Comparison of ENCODE assay signal across 12 cellular contexts in genomic region chr6:40788661-40789111, GRCh38.
A peak's percentile ranks its signal among the peaks of the same experiment; 100 is the strongest.
DNase-seq lines count a peak whose midpoint lies in the region; ATAC-seq and TF ChIP-seq lines count a peak whose summit lies in the region.
"Had no signal": no experiment of that assay in that cellular context is flagged by ENCODE, and none has a peak within 500 bp of the region (broad histone marks: within the 10 kb centered on the region; RNA-seq: fewer than 3 reads in every experiment).

No MANE protein-coding gene starts in this region.

- TF ChIP-seq CTCF in fibroblast of lung (conservative IDR thresholded peaks at IDR 0.05 in 1 of 2, IDR thresholded peaks at IDR 0.05 in 1 of 2; ENCODE audit: low read depth in 1 of 2, low read length in 2 of 2) (no peak), esophagus muscularis mucosa (IDR thresholded peaks at IDR 0.05) (no peak)

- peak overlapping the region; percentile 39 to 65 for H3K4me3 Mint-ChIP-seq in activated T-cell treated with anti-CD3 and anti-CD28 coated beads, Interleukin-2, amount 50 U/mL, for 72 hours
- H3K4me3 Mint-ChIP-seq in stimulated activated naive CD8-positive, alpha-beta T cell treated with anti-CD3 and anti-CD28 coated beads, Interleukin-15, amount 100 ng/mL, for 72 hours = peak overlapping the region; percentile 61 to 75

- H3K9me3 ChIP-seq in fibroblast of lung (ENCODE audit: control insufficient read depth, insufficient read depth, low read depth, low read length) = no peaks in the 10 kb centered on the region
- H3K9me3 ChIP-seq in esophagus muscularis mucosa = no peaks in the 10 kb centered on the region

- no peaks in the 10 kb centered on the region for H3K36me3 Mint-ChIP-seq in activated T-cell treated with anti-CD3 and anti-CD28 coated beads, Interleukin-2, amount 50 U/mL, for 72 hours (ENCODE audit: insufficient read depth in 2 of 2)

- ATAC-seq in Right ventricle myocardium superior (ENCODE audit: poor library complexity) = no peak
- ATAC-seq in activated T-cell treated with anti-CD3 and anti-CD28 coated beads, Interleukin-2, amount 50 U/mL, for 72 hours (replicated peaks in 1 of 2) = peak; percentile 56 to 62
- ATAC-seq in stimulated activated naive CD8-positive, alpha-beta T cell treated with anti-CD3 and anti-CD28 coated beads, Interleukin-15, amount 100 ng/mL, for 72 hours = peak; percentile 83

- H3K9ac ChIP-seq in fibroblast of lung (ENCODE audit: insufficient read depth, low read length) = no peak overlapping the region

- H3K36me3 ChIP-seq in fibroblast of lung (ENCODE audit: control insufficient read depth, insufficient read depth, low read length) = no peaks in the 10 kb centered on the region
- no peaks in the 10 kb centered on the region for H3K36me3 ChIP-seq in esophagus muscularis mucosa

- H3K4me1 Mint-ChIP-seq in activated T-cell treated with anti-CD3 and anti-CD28 coated beads, Interleukin-2, amount 50 U/mL, for 72 hours (ENCODE audit: low read depth) = peaks cover 34% of the 10 kb centered on the region
- peaks cover 32% of the 10 kb centered on the region for H3K4me1 Mint-ChIP-seq in stimulated activated naive CD8-positive, alpha-beta T cell treated with anti-CD3 and anti-CD28 coated beads, Interleukin-15, amount 100 ng/mL, for 72 hours

- DNase-seq in cardiac septum (ENCODE audit: low spot score) (peak; percentile 46), Right ventricle myocardium superior (no peak), fibroblast of lung (ENCODE audit: low read depth in 2 of 2) (peak; percentile 10 to 11), esophagus muscularis mucosa (ENCODE audit: extremely low spot score) (no peak), medulla oblongata (ENCODE audit: extremely low spot score) (no peak)
- DNase-seq in activated T-cell treated with anti-CD3 and anti-CD28 coated beads, Interleukin-2, amount 50 U/mL, for 72 hours = peak; percentile 35 to 39
- peak; percentile 40 to 59 for DNase-seq in stimulated activated naive CD8-positive, alpha-beta T cell treated with anti-CD3 and anti-CD28 coated beads, Interleukin-15, amount 100 ng/mL, for 72 hours
- DNase-seq in activated effector memory CD4-positive, alpha-beta T cell treated with anti-CD3 and anti-CD28 coated beads, Interleukin-2, amount 50 U/mL, for 16 hours = no peak
- DNase-seq: kidney, NCI-H1694, T-helper 9 cell, trophoblast cell had no signal

- no peaks in the 10 kb centered on the region for H4K20me1 ChIP-seq in fibroblast of lung (ENCODE audit: control insufficient read depth, extremely low read depth, insufficient read depth, low read length)

- no peaks in the 10 kb centered on the region for H3K9me3 Mint-ChIP-seq in activated T-cell treated with anti-CD3 and anti-CD28 coated beads, Interleukin-2, amount 50 U/mL, for 72 hours
- peaks cover 0 to 7% of the 10 kb centered on the region in 2 donors for H3K9me3 Mint-ChIP-seq in stimulated activated naive CD8-positive, alpha-beta T cell treated with anti-CD3 and anti-CD28 coated beads, Interleukin-15, amount 100 ng/mL, for 72 hours

- WGBS in esophagus muscularis mucosa = 51% methylated on average over 5 of the region's 5 CpGs

- H3K27ac Mint-ChIP-seq in activated T-cell treated with anti-CD3 and anti-CD28 coated beads, Interleukin-2, amount 50 U/mL, for 72 hours = peak overlapping the region; percentile 94
- H3K27ac Mint-ChIP-seq in stimulated activated naive CD8-positive, alpha-beta T cell treated with anti-CD3 and anti-CD28 coated beads, Interleukin-15, amount 100 ng/mL, for 72 hours = peak overlapping the region; percentile 91 to 94

- H2AFZ ChIP-seq in fibroblast of lung (ENCODE audit: low read length) = no peak overlapping the region

- no peaks in the 10 kb centered on the region for H3K27me3 Mint-ChIP-seq in activated T-cell treated with anti-CD3 and anti-CD28 coated beads, Interleukin-2, amount 50 U/mL, for 72 hours (ENCODE audit: low read depth)
- H3K27me3 Mint-ChIP-seq in stimulated activated naive CD8-positive, alpha-beta T cell treated with anti-CD3 and anti-CD28 coated beads, Interleukin-15, amount 100 ng/mL, for 72 hours = no peaks in the 10 kb centered on the region

- no peak overlapping the region for H3K4me3 ChIP-seq in fibroblast of lung (replicated peaks in 1 of 4; ENCODE audit: control extremely low read depth in 1 of 4, insufficient read depth in 1 of 4, low read depth in 3 of 4, low read length in 4 of 4)
- no peak overlapping the region for H3K4me3 ChIP-seq in esophagus muscularis mucosa

- no peak for TF ChIP-seq EP300 in esophagus muscularis mucosa (IDR thresholded peaks at IDR 0.05)

- H3K27me3 ChIP-seq in fibroblast of lung (ENCODE audit: control insufficient read depth, insufficient read depth, low read length) = no peaks in the 10 kb centered on the region
- no peaks in the 10 kb centered on the region for H3K27me3 ChIP-seq in esophagus muscularis mucosa

- intact Hi-C loops in cardiac septum (cut with DNase I) (no loop called here), Right ventricle myocardium superior (cut with DNase I) (no loop called here), esophagus muscularis mucosa (cut with DNase I) (no loop called here)

- no peak for TF ChIP-seq POLR2A in esophagus muscularis mucosa (IDR thresholded peaks at IDR 0.05; ENCODE audit: low read depth)

- H3K4me1 ChIP-seq in fibroblast of lung (ENCODE audit: control insufficient read depth, extremely low read depth, insufficient read depth, low read length) (no peaks in the 10 kb centered on the region), esophagus muscularis mucosa (peaks cover 0 to 11% (median 4%) of the 10 kb centered on the region in 4 donors)

- H3K27ac ChIP-seq in fibroblast of lung (ENCODE audit: insufficient read depth, low read length) (no peak overlapping the region), esophagus muscularis mucosa (replicated peaks in 1 of 4) (no peak overlapping the region)

- H3K79me2 ChIP-seq in fibroblast of lung (ENCODE audit: control insufficient read depth, insufficient read depth, low read length) = no peaks in the 10 kb centered on the region

- no peak overlapping the region for H3K4me2 ChIP-seq in fibroblast of lung (ENCODE audit: extremely low read depth, insufficient read depth, low read length)

Comparison
In these comparisons a context has a peak if more than half of its experiments do, and no peak if none do; other contexts are left out.
1. DNase-seq: peak in cardiac septum (single experiment), activated T-cell treated with anti-CD3 and anti-CD28 coated beads, Interleukin-2, amount 50 U/mL, for 72 hours (2 of 2), fibroblast of lung (2 of 2) and stimulated activated naive CD8-positive, alpha-beta T cell treated with anti-CD3 and anti-CD28 coated beads, Interleukin-15, amount 100 ng/mL, for 72 hours (2 of 2); none in Right ventricle myocardium superior (single experiment), activated effector memory CD4-positive, alpha-beta T cell treated with anti-CD3 and anti-CD28 coated beads, Interleukin-2, amount 50 U/mL, for 16 hours (single experiment), esophagus muscularis mucosa (single experiment) and medulla oblongata (single experiment).